Comparison of ENCODE assay signal across 8 cellular contexts in genomic region chr16:69482410-69482951, GRCh38. TPM values are rescaled to one million over a fixed set of nuclear protein-coding genes. Genes with fewer than 3 reads are reported as not detected.
DNase-seq lines count a peak whose midpoint lies in the region; ATAC-seq and TF ChIP-seq lines count a peak whose summit lies in the region.

No MANE protein-coding gene starts in this region.

- WGBS in sigmoid colon, 2 donors, result 82 to 92% methylated on average over 10 of the region's 10 CpGs

- no peak for TF ChIP-seq EP300 in sigmoid colon (IDR thresholded peaks at IDR 0.05)

- H3K4me3 ChIP-seq in Peyer's patch, result no peak overlapping the region
- no peak overlapping the region for H3K4me3 ChIP-seq in foreskin fibroblast (ENCODE audit: low read depth in 1 of 2, low read length in 2 of 2)
- H3K4me3 ChIP-seq in sigmoid colon, result peak overlapping the region in 1 of 4 donors; percentile 2

- no peaks in the 10 kb centered on the region for H3K4me1 ChIP-seq in Peyer's patch
- H3K4me1 ChIP-seq in sigmoid colon, result peaks cover 0 to 13% (median 4%) of the 10 kb centered on the region in 4 donors

- TF ChIP-seq CTCF in Peyer's patch (IDR thresholded peaks at IDR 0.05) (no peak), foreskin fibroblast (IDR thresholded peaks at IDR 0.05; ENCODE audit: low read depth, low read length) (no peak), sigmoid colon (IDR thresholded peaks at IDR 0.05) (no peak), GM20000 (IDR thresholded peaks at IDR 0.05; ENCODE audit: extremely low read depth, missing control alignments) (no peak)

- H3K36me3 ChIP-seq in Peyer's patch (no peaks in the 10 kb centered on the region), sigmoid colon (no peaks in the 10 kb centered on the region)

- peak; percentile 85 for DNase-seq in DMS79 (lab: John Stamatoyannopoulos, UW)
- DNase-seq in Peyer's patch, result no peak
- peak; percentile 59 to 84 for DNase-seq in foreskin fibroblast
- DNase-seq in sigmoid colon, result peak; percentile 74
- DNase-seq in GM20000 (ENCODE audit: low spot score), result no peak

- no peaks in the 10 kb centered on the region for H3K27me3 ChIP-seq in Peyer's patch
- H3K27me3 ChIP-seq in sigmoid colon, result no peaks in the 10 kb centered on the region

- no peak for TF ChIP-seq POLR2A in Peyer's patch (IDR thresholded peaks at IDR 0.05)
- no peak for TF ChIP-seq POLR2A in sigmoid colon (IDR thresholded peaks at IDR 0.05)

- H3K27ac ChIP-seq in Peyer's patch (peak overlapping the region; percentile 52 to 76 (median 55)), sigmoid colon (peak overlapping the region; percentile 63 to 80 (median 72))

- ATAC-seq in GM21619 (IDR thresholded peaks at IDR 0.05; ENCODE audit: unreplicated experiment), result no peak
- ATAC-seq in GM21825 (IDR thresholded peaks at IDR 0.05; ENCODE audit: unreplicated experiment), result no peak
- ATAC-seq in HG02588 (IDR thresholded peaks at IDR 0.05; ENCODE audit: unreplicated experiment), result no peak

- intact Hi-C loops in sigmoid colon (cut with DNase I), result no loop called here

- H3K9me3 ChIP-seq in Peyer's patch (no peaks in the 10 kb centered on the region), sigmoid colon (no peaks in the 10 kb centered on the region)

RNA-seq across cellular contexts. Expression of gene CYB5B, which starts 58.1 kb away (rescaled TPM):
- total RNA-seq in Peyer's patch (10 to 100 TPM; 62.7 to 95.7 (median 65.7) TPM), sigmoid colon (10 to 100 TPM; 24.4 to 43.8 (median 34.7) TPM)
- polyA plus RNA-seq in sigmoid colon, result 100 to 1,000 TPM; 129 to 196 (median 138) TPM

Comparison
In these comparisons a context has a peak if more than half of its experiments do, and no peak if none do; other contexts are left out.
1. DNase-seq: peak in DMS79 (single experiment), foreskin fibroblast (2 of 2) and sigmoid colon (single experiment); none in Peyer's patch (0 of 3) and GM20000 (single experiment).